ENCODE assay signal across 19 cellular contexts in genomic region chr3:117632191-117632590, GRCh38.
DNase-seq lines count a peak whose midpoint lies in the region; TF ChIP-seq lines count a peak whose summit lies in the region.
"Had no signal": no experiment of that assay in that cellular context is flagged by ENCODE, and none has a peak within 500 bp of the region (broad histone marks: within the 10 kb centered on the region; RNA-seq: fewer than 3 reads in every experiment).

No MANE protein-coding gene starts in this region.

- CTCF ChIA-PET in MCF 10A (lab: Yijun Ruan, JAX): interaction anchor here (0.7 kb wide), 1 partner anchor 370 kb away, joined by 3 read pairs; no protein-coding TSS in a partner anchor

- H3K4me1 Mint-ChIP-seq in MCF 10A (ENCODE audit: insufficient read depth, unreplicated experiment): peaks cover 26% of the 10 kb centered on the region
- H3K4me1 Mint-ChIP-seq: B cell had no signal

- no peak overlapping the region for H3K9ac ChIP-seq in KMS-11
- H3K9ac ChIP-seq in neural cell (ENCODE audit: low read length): no peak overlapping the region
- H3K9ac ChIP-seq: BLaER1 treated with 17β-estradiol and CSF1 and Interleukin-3, amounts not matched to agents 10 nM and 100 nM had no signal

- no TSS peak for BruUV-seq in MCF 10A (replicated peaks; lab: Mats Ljungman, UMichigan)

- peak overlapping the region; percentile 71; the same call in 1 of the 2 replicates for H3K4me2 ChIP-seq in KMS-11
- H3K4me2 ChIP-seq in neural cell (ENCODE audit: low read length): no peak overlapping the region
- H3K4me2 ChIP-seq: BLaER1 treated with 17β-estradiol and CSF1 and Interleukin-3, amounts not matched to agents 10 nM and 100 nM; GM23338 had no signal

- H3K27ac Mint-ChIP-seq in MCF 10A (ENCODE audit: low read depth, unreplicated experiment): no peak overlapping the region
- H3K27ac Mint-ChIP-seq: B cell; CD8-positive, alpha-beta T cell; GM23338; HFFc6 had no signal

- no peaks in the 10 kb centered on the region for H3K27me3 Mint-ChIP-seq in MCF 10A (ENCODE audit: insufficient read depth, unreplicated experiment)
- H3K27me3 Mint-ChIP-seq: B cell had no signal

- H3K27ac ChIP-seq in KMS-11 (no peak overlapping the region), neural cell (ENCODE audit: low read length) (no peak overlapping the region)
- H3K27ac ChIP-seq: BLaER1 treated with 17β-estradiol and CSF1 and Interleukin-3, amounts not matched to agents 10 nM and 100 nM had no signal

- H3K27me3 ChIP-seq in KMS-11 (ENCODE audit: insufficient read depth, low read depth) (no peaks in the 10 kb centered on the region), neural cell (ENCODE audit: insufficient read depth, low read depth, low read length) (no peaks in the 10 kb centered on the region)
- H3K27me3 ChIP-seq: BLaER1 treated with 17β-estradiol and CSF1 and Interleukin-3, amounts not matched to agents 10 nM and 100 nM had no signal

- no peaks in the 10 kb centered on the region for H3K9me3 Mint-ChIP-seq in MCF 10A (ENCODE audit: unreplicated experiment)
- H3K9me3 Mint-ChIP-seq: GM23338 had no signal

- H3K79me2 ChIP-seq in KMS-11 (ENCODE audit: insufficient read depth, low read depth): no peaks in the 10 kb centered on the region
- no peaks in the 10 kb centered on the region for H3K79me2 ChIP-seq in neural cell (replicated peaks; ENCODE audit: insufficient read depth, low read length)

- no peak overlapping the region for H3K4me3 ChIP-seq in KMS-11 (IDR thresholded peaks at IDR 0.05; ENCODE audit: insufficient read depth, low read depth, low read length)
- no peak overlapping the region for H3K4me3 ChIP-seq in neural cell (ENCODE audit: low read length)
- H3K4me3 ChIP-seq: BLaER1 treated with 17β-estradiol and CSF1 and Interleukin-3, amounts not matched to agents 10 nM and 100 nM; GM23338 had no signal

- no peak overlapping the region for H2AFZ ChIP-seq in KMS-11 (ENCODE audit: low read depth)
- no peak overlapping the region for H2AFZ ChIP-seq in neural cell (ENCODE audit: low read depth, low read length)
- H2AFZ ChIP-seq: GM23338 had no signal

- H3K36me3 ChIP-seq in KMS-11 (ENCODE audit: insufficient read depth) (no peaks in the 10 kb centered on the region), neural cell (ENCODE audit: insufficient read depth, low read length) (no peaks in the 10 kb centered on the region)
- H3K36me3 ChIP-seq: BLaER1 treated with 17β-estradiol and CSF1 and Interleukin-3, amounts not matched to agents 10 nM and 100 nM had no signal

- H3K4me3 Mint-ChIP-seq in MCF 10A (ENCODE audit: unreplicated experiment): no peak overlapping the region
- H3K4me3 Mint-ChIP-seq: B cell; CD8-positive, alpha-beta T cell; GM23338; HFFc6 had no signal

- POLR2A ChIA-PET in MCF 10A (lab: Yijun Ruan, JAX): interaction anchor here (0.7 kb wide), 1 partner anchor 12 kb away, joined by 4 read pairs; no protein-coding TSS in a partner anchor

- no peak for TF ChIP-seq EP300 in neural cell (conservative IDR thresholded peaks at IDR 0.05; ENCODE audit: poor library complexity, severe bottlenecking)

- H3F3A ChIP-seq in neural cell (ENCODE audit: insufficient read depth, low read length, poor library complexity, severe bottlenecking): no peaks in the 10 kb centered on the region

- no peak for TF ChIP-seq RAD21 in neural cell (conservative IDR thresholded peaks at IDR 0.05)

- TF ChIP-seq CTCF in KMS-11 (conservative IDR thresholded peaks at IDR 0.05; ENCODE audit: low read depth, low read length): no peak
- no peak for TF ChIP-seq CTCF in neural cell (IDR thresholded peaks at IDR 0.05; ENCODE audit: poor library complexity, severe bottlenecking)
- no peak for TF ChIP-seq CTCF in MCF 10A (IDR thresholded peaks at IDR 0.05; ENCODE audit: unreplicated experiment)

- no peaks in the 10 kb centered on the region for H3K36me3 Mint-ChIP-seq in MCF 10A (ENCODE audit: insufficient read depth, unreplicated experiment)
- H3K36me3 Mint-ChIP-seq: CD8-positive, alpha-beta T cell had no signal

- intact Hi-C loops in MCF 10A (cut with micrococcal nuclease): no loop called here

- peaks cover 75% of the 10 kb centered on the region for H3K4me1 ChIP-seq in KMS-11 (ENCODE audit: low read depth, poor library complexity, severe bottlenecking)

- no peaks in the 10 kb centered on the region for H3K9me3 ChIP-seq in neural cell (ENCODE audit: low read length)
- H3K9me3 ChIP-seq: BLaER1 treated with 17β-estradiol and CSF1 and Interleukin-3, amounts not matched to agents 10 nM and 100 nM had no signal

- no peaks in the 10 kb centered on the region for H3K9me2 ChIP-seq in neural cell (ENCODE audit: insufficient read depth, low read length)

- peak; percentile 52 for DNase-seq in NCI-H1092 treated with DMSO at 0.1 percent for 48 hours (lab: John Stamatoyannopoulos, UW)
- no peak for DNase-seq in NCI-H1092 (lab: John Stamatoyannopoulos, UW)
- peak; percentile 2 for DNase-seq in NCI-H69 (lab: John Stamatoyannopoulos, UW)
- no peak for DNase-seq in activated naive CD4-positive, alpha-beta T cell (lab: John Stamatoyannopoulos, UW)
- no peak for DNase-seq in MCF 10A (ENCODE audit: unreplicated experiment)
- DNase-seq: 8988T; Calu3; CD8-positive, alpha-beta T cell; DMS 273 treated with DMSO at 0.1 percent for 48 hours; DMS53; GDM1; HCEC 1CT; HFFc6; IMR-90 had no signal

- H4K20me1 ChIP-seq in KMS-11 (ENCODE audit: insufficient read depth) (no peaks in the 10 kb centered on the region), neural cell (ENCODE audit: insufficient read depth) (no peaks in the 10 kb centered on the region)
- H4K20me1 ChIP-seq: BLaER1 treated with 17β-estradiol and CSF1 and Interleukin-3, amounts not matched to agents 10 nM and 100 nM had no signal

TF ChIP-seq in neural cell, 6 proteins besides CTCF, POLR2A, EP300 and RAD21:
- peak; percentile 73 for TF ChIP-seq POLR2AphosphoS5 (IDR thresholded peaks at IDR 0.05)
- no peak for TF ChIP-seq SMC3 (conservative IDR thresholded peaks at IDR 0.05; ENCODE audit: poor library complexity)
TF ChIP-seq in neural cell: peak in this region for 1.

Comparison
In these comparisons a context has a peak if more than half of its experiments do, and no peak if none do; other contexts are left out.
1. DNase-seq: peak in NCI-H1092 treated with DMSO at 0.1 percent for 48 hours (single experiment) and NCI-H69 (single experiment); none in NCI-H1092 (single experiment), activated naive CD4-positive, alpha-beta T cell (0 of 4) and MCF 10A (single experiment).